Comparison of ENCODE assay signal across 9 cellular contexts in genomic region chr15:51647128-51647562, GRCh38. TPM values are rescaled to one million over a fixed set of nuclear protein-coding genes. Genes with fewer than 3 reads are reported as not detected.
DNase-seq lines count a peak whose midpoint lies in the region; ATAC-seq and TF ChIP-seq lines count a peak whose summit lies in the region.
"Had no signal": no experiment of that assay in that cellular context is flagged by ENCODE, and none has a peak within 500 bp of the region (broad histone marks: within the 10 kb centered on the region; RNA-seq: fewer than 3 reads in every experiment).

No MANE protein-coding gene starts in this region.

- H3K4me3 ChIP-seq in Peyer's patch: no peak overlapping the region
- no peak overlapping the region for H3K4me3 ChIP-seq in tibial artery

- H3K27ac ChIP-seq in Peyer's patch (peak overlapping the region in 1 of 4 donors; percentile 15), foreskin keratinocyte (no peak overlapping the region), tibial artery (no peak overlapping the region)

- no peaks in the 10 kb centered on the region for H3K27me3 ChIP-seq in Peyer's patch
- H3K27me3 ChIP-seq in foreskin keratinocyte: peaks cover 5% of the 10 kb centered on the region
- H3K27me3 ChIP-seq in tibial artery: no peaks in the 10 kb centered on the region

- no peak for TF ChIP-seq CTCF in Peyer's patch (IDR thresholded peaks at IDR 0.05)
- TF ChIP-seq CTCF in foreskin keratinocyte (conservative IDR thresholded peaks at IDR 0.05): no peak
- TF ChIP-seq CTCF in tibial artery (IDR thresholded peaks at IDR 0.05): no peak

- H3K9me3 ChIP-seq in Peyer's patch: no peaks in the 10 kb centered on the region
- no peaks in the 10 kb centered on the region for H3K9me3 ChIP-seq in tibial artery

- H3K4me1 ChIP-seq in Peyer's patch (no peaks in the 10 kb centered on the region), foreskin keratinocyte (no peaks in the 10 kb centered on the region), tibial artery (no peaks in the 10 kb centered on the region)

- H3K36me3 ChIP-seq in Peyer's patch (no peaks in the 10 kb centered on the region), tibial artery (no peaks in the 10 kb centered on the region)

- no peak for TF ChIP-seq POLR2A in Peyer's patch (IDR thresholded peaks at IDR 0.05)

- ATAC-seq in foreskin keratinocyte (peak; percentile 65), GM21619 (IDR thresholded peaks at IDR 0.05; ENCODE audit: unreplicated experiment) (no peak), HG03432 (IDR thresholded peaks at IDR 0.05; ENCODE audit: unreplicated experiment) (no peak)

- DNase-seq in NCI-H146 (lab: John Stamatoyannopoulos, UW) (peak; percentile 38), NCI-H146 treated with DMSO at 0.1 percent for 48 hours (lab: John Stamatoyannopoulos, UW; ENCODE audit: unreplicated experiment) (no peak), Peyer's patch (peak in 2 of 3 donors; percentile 56 to 70), foreskin keratinocyte (peak; percentile 34 to 65), tibial artery (peak; percentile 73 to 78), NCI-H2107 treated with DMSO at 0.1 percent for 48 hours (lab: John Stamatoyannopoulos, UW; ENCODE audit: unreplicated experiment) (no peak)
- DNase-seq: naive B cell had no signal

- intact Hi-C loops in tibial artery (cut with DNase I; ENCODE audit: low total_unique reads): no loop called here

RNA-seq across cellular contexts. Expression of gene DMXL2, which starts 24.6 kb away (rescaled TPM):
- 10 to 100 TPM; 34.7 to 81.2 (median 69.3) TPM for total RNA-seq in Peyer's patch
- 14.1 and 15.0 TPM in 2 replicates for total RNA-seq in foreskin keratinocyte
- 5.2 and 5.8 TPM in 2 replicates for polyA plus RNA-seq in foreskin keratinocyte

RNA-seq across cellular contexts. Expression of gene SCG3, which starts 34.2 kb away (rescaled TPM):
- total RNA-seq in Peyer's patch (1 to 10 TPM in 2 of 4 donors, under 1 TPM in 2; 0.40 to 1.7 (median 0.95) TPM), foreskin keratinocyte (not detected in 2 replicates)
- polyA plus RNA-seq in foreskin keratinocyte: 0.01 TPM in 1 of 2 replicates, not detected in the other

Comparison
In these comparisons a context has a peak if more than half of its experiments do, and no peak if none do; other contexts are left out.
1. DNase-seq: peak in NCI-H146 (single experiment), Peyer's patch (2 of 3), foreskin keratinocyte (2 of 2) and tibial artery (2 of 2); none in NCI-H146 treated with DMSO at 0.1 percent for 48 hours (single experiment) and NCI-H2107 treated with DMSO at 0.1 percent for 48 hours (single experiment).